In genomic region chr11:47317078-47317828, GRCh38 we compare ENCODE assay signal across 14 cellular contexts.
DNase-seq lines count a peak whose midpoint lies in the region; ATAC-seq lines count a peak whose summit lies in the region.
"Had no signal": no experiment of that assay in that cellular context is flagged by ENCODE, and none has a peak within 500 bp of the region (broad histone marks: within the 10 kb centered on the region; RNA-seq: fewer than 3 reads in every experiment).

No MANE protein-coding gene starts in this region.

- peaks cover 42% of the 10 kb centered on the region for H3K36me3 Mint-ChIP-seq in activated naive CD4-positive, alpha-beta T cell treated with anti-CD3 and anti-CD28 coated beads, Interleukin-2, amount 10 ng/mL, durations not matched to agents 7 days and 5 days
- peaks cover 22 to 30% of the 10 kb centered on the region in 2 donors for H3K36me3 Mint-ChIP-seq in stimulated activated naive B cell treated with anti-CD40 and anti-IgM and Interleukin-4, amounts not matched to agents 10 μg/mL and 1 μg/mL and 100 μg/mL, for 72 hours

- no peak overlapping the region for H3K4me3 Mint-ChIP-seq in activated naive CD4-positive, alpha-beta T cell treated with anti-CD3 and anti-CD28 coated beads, Interleukin-2, amount 10 ng/mL, durations not matched to agents 7 days and 5 days
- H3K4me3 Mint-ChIP-seq in stimulated activated naive B cell treated with anti-CD40 and anti-IgM and Interleukin-4, amounts not matched to agents 10 μg/mL and 1 μg/mL and 100 μg/mL, for 72 hours, result no peak overlapping the region
- H3K4me3 Mint-ChIP-seq: activated naive CD4-positive, alpha-beta T cell treated with anti-CD3 and anti-CD28 coated beads for 36 hours had no signal

- H3K4me1 Mint-ChIP-seq in activated naive CD4-positive, alpha-beta T cell treated with anti-CD3 and anti-CD28 coated beads, Interleukin-2, amount 10 ng/mL, durations not matched to agents 7 days and 5 days, result peaks cover 6% of the 10 kb centered on the region
- H3K4me1 Mint-ChIP-seq in stimulated activated naive B cell treated with anti-CD40 and anti-IgM and Interleukin-4, amounts not matched to agents 10 μg/mL and 1 μg/mL and 100 μg/mL, for 72 hours, result peaks cover 0 to 7% of the 10 kb centered on the region in 2 donors

- no peaks in the 10 kb centered on the region for H3K27me3 Mint-ChIP-seq in activated naive CD4-positive, alpha-beta T cell treated with anti-CD3 and anti-CD28 coated beads, Interleukin-2, amount 10 ng/mL, durations not matched to agents 7 days and 5 days
- H3K27me3 Mint-ChIP-seq in stimulated activated naive B cell treated with anti-CD40 and anti-IgM and Interleukin-4, amounts not matched to agents 10 μg/mL and 1 μg/mL and 100 μg/mL, for 72 hours, result no peaks in the 10 kb centered on the region

- H3K9me3 Mint-ChIP-seq in activated naive CD4-positive, alpha-beta T cell treated with anti-CD3 and anti-CD28 coated beads, Interleukin-2, amount 10 ng/mL, durations not matched to agents 7 days and 5 days, result no peaks in the 10 kb centered on the region
- H3K9me3 Mint-ChIP-seq in stimulated activated naive B cell treated with anti-CD40 and anti-IgM and Interleukin-4, amounts not matched to agents 10 μg/mL and 1 μg/mL and 100 μg/mL, for 72 hours, result no peaks in the 10 kb centered on the region
- H3K9me3 Mint-ChIP-seq: activated naive CD4-positive, alpha-beta T cell treated with anti-CD3 and anti-CD28 coated beads for 36 hours had no signal

- no peak for DNase-seq in activated naive CD4-positive, alpha-beta T cell treated with anti-CD3 and anti-CD28 coated beads, Interleukin-2, amount 10 ng/mL, durations not matched to agents 7 days and 5 days
- DNase-seq in activated naive CD4-positive, alpha-beta T cell treated with anti-CD3 and anti-CD28 coated beads, Interleukin-2, amount 50 U/mL, for 16 hours, result no peak
- DNase-seq in NOMO-1 treated with DMSO at 0.1 percent for 48 hours (lab: John Stamatoyannopoulos, UW; ENCODE audit: unreplicated experiment), result peak; percentile 55
- no peak for DNase-seq in stimulated activated naive B cell treated with anti-CD40 and anti-IgM and Interleukin-4, amounts not matched to agents 10 μg/mL and 1 μg/mL and 100 μg/mL, for 72 hours
- no peak for DNase-seq in SW 1271 (lab: John Stamatoyannopoulos, UW)
- DNase-seq in OCI-M1 (lab: John Stamatoyannopoulos, UW), result no peak
- DNase-seq: activated naive CD4-positive, alpha-beta T cell treated with anti-CD3 and anti-CD28 coated beads for 36 hours; NCI-H2029; NK-92 treated with Interleukin-12 subunit alpha and Interleukin-12 subunit beta, amount 100 ng/mL, for 24 hours; ovary; SK-N-SH; stimulated activated CD4-positive, alpha-beta T cell treated with anti-CD3 and anti-CD28 coated beads, Interleukin-15, amount 100 ng/mL, for 24 hours had no signal

- ATAC-seq in GM21717 (IDR thresholded peaks at IDR 0.05; ENCODE audit: unreplicated experiment), result peak; percentile 75
- no peak for ATAC-seq in stimulated activated naive B cell treated with anti-CD40 and anti-IgM and Interleukin-4, amounts not matched to agents 10 μg/mL and 1 μg/mL and 100 μg/mL, for 72 hours (replicated peaks)
- no peak for ATAC-seq in HG02610 (IDR thresholded peaks at IDR 0.05; ENCODE audit: unreplicated experiment)

- CTCF ChIA-PET in activated naive CD4-positive, alpha-beta T cell treated with anti-CD3 and anti-CD28 coated beads, Interleukin-2, amount 10 ng/mL, durations not matched to agents 7 days and 5 days (lab: Charles Lee), result no interaction called here

- H3K27ac Mint-ChIP-seq in activated naive CD4-positive, alpha-beta T cell treated with anti-CD3 and anti-CD28 coated beads, Interleukin-2, amount 10 ng/mL, durations not matched to agents 7 days and 5 days, result peak overlapping the region; percentile 8
- H3K27ac Mint-ChIP-seq in stimulated activated naive B cell treated with anti-CD40 and anti-IgM and Interleukin-4, amounts not matched to agents 10 μg/mL and 1 μg/mL and 100 μg/mL, for 72 hours, result peak overlapping the region; percentile 66
- H3K27ac Mint-ChIP-seq: activated naive CD4-positive, alpha-beta T cell treated with anti-CD3 and anti-CD28 coated beads for 36 hours had no signal
